Comparison of ENCODE assay signal across 9 cellular contexts in genomic region chr2:70103531-70104061, GRCh38. TPM values are rescaled to one million over a fixed set of nuclear protein-coding genes. Genes with fewer than 3 reads are reported as not detected.
DNase-seq lines count a peak whose midpoint lies in the region; ATAC-seq lines count a peak whose summit lies in the region.
"Had no signal": no experiment of that assay in that cellular context is flagged by ENCODE, and none has a peak within 500 bp of the region (broad histone marks: within the 10 kb centered on the region; RNA-seq: fewer than 3 reads in every experiment).

No MANE protein-coding gene starts in this region.

- H3K4me3 Mint-ChIP-seq in naive B cell = peak overlapping the region in 7 of 8 donors; percentile 44 to 92 (median 76)

- H3K9me3 Mint-ChIP-seq in naive B cell = no peaks in the 10 kb centered on the region
- H3K9me3 Mint-ChIP-seq: type B pancreatic cell had no signal

- peak overlapping the region; percentile 84 to 97 (median 91) for H3K27ac Mint-ChIP-seq in naive B cell

- no peaks in the 10 kb centered on the region for H3K27me3 ChIP-seq in H7 (ENCODE audit: control insufficient read depth, insufficient read depth, low read length)

- H3K36me3 ChIP-seq in H7 (replicated peaks; ENCODE audit: control insufficient read depth, insufficient read depth, low read length) = no peaks in the 10 kb centered on the region

- peaks cover 25 to 50% (median 44%) of the 10 kb centered on the region in 3 donors for H3K4me1 Mint-ChIP-seq in naive B cell

- no peaks in the 10 kb centered on the region for H3K27me3 Mint-ChIP-seq in naive B cell
- H3K27me3 Mint-ChIP-seq: type B pancreatic cell had no signal

- ATAC-seq in naive B cell (ENCODE audit: low read depth in 2 of 2) = peak; percentile 73 to 74
- ATAC-seq in GM18498 (IDR thresholded peaks at IDR 0.05; ENCODE audit: unreplicated experiment) = no peak

- DNase-seq in CD1c-positive myeloid dendritic cell (ENCODE audit: extremely low spot score) (peak; percentile 48), H7 (peak; percentile 57), naive B cell (peak; percentile 45), C1 segment of cervical spinal cord (lab: John Stamatoyannopoulos, UW) (no peak), DMS153 (lab: John Stamatoyannopoulos, UW) (no peak)
- peak; percentile 68 for DNase-seq in activated effector memory CD4-positive, alpha-beta T cell treated with anti-CD3 and anti-CD28 coated beads, Interleukin-2, amount 50 U/mL, for 16 hours
- DNase-seq in stimulated activated CD4-positive, alpha-beta T cell treated with anti-CD3 and anti-CD28 coated beads, Interleukin-4, amount 100 ng/mL, for 24 hours = no peak

- H3K36me3 Mint-ChIP-seq in naive B cell = no peaks in the 10 kb centered on the region
- H3K36me3 Mint-ChIP-seq: type B pancreatic cell had no signal

- no peak overlapping the region for H3K4me3 ChIP-seq in H7 (ENCODE audit: insufficient read depth, low read depth, low read length)

RNA-seq across cellular contexts. Expression of gene PCBP1, which starts 16.3 kb away (rescaled TPM):
- 52.6 and 63.2 TPM in 2 replicates for total RNA-seq in H7 (2014; rRNA removed; shearing (Covaris generic))
- polyA plus RNA-seq in naive B cell (ENCODE audit: low read depth in 6 of 6) = 100 to 1,000 TPM; 108 to 148 (median 126) TPM

Comparison
In these comparisons a context has a peak if more than half of its experiments do, and no peak if none do; other contexts are left out.
1. DNase-seq: peak in CD1c-positive myeloid dendritic cell (single experiment), H7 (single experiment), activated effector memory CD4-positive, alpha-beta T cell treated with anti-CD3 and anti-CD28 coated beads, Interleukin-2, amount 50 U/mL, for 16 hours (single experiment) and naive B cell (single experiment); none in C1 segment of cervical spinal cord (0 of 14), stimulated activated CD4-positive, alpha-beta T cell treated with anti-CD3 and anti-CD28 coated beads, Interleukin-4, amount 100 ng/mL, for 24 hours (single experiment) and DMS153 (single experiment).